ENCODE assay signal across 1 cellular context in genomic region chr7:73557397-73558257, GRCh38.
TF ChIP-seq lines count a peak whose summit lies in the region.

Gene BCL7B, minus strand, starts transcription at chr7:73557690. Its CDS starts 112 bp downstream, at chr7:73557578.

TF ChIP-seq in HepG2, 621 proteins besides CTCF, POLR2A, EP300 and RAD21 (continued from another document and continues in another):
- TF ChIP-seq ZNF281 (CRISPR knock-in tag; IDR thresholded peaks at IDR 0.05; ENCODE audit: borderline replicate concordance) (no peak), ZNF766 (CRISPR knock-in tag; IDR thresholded peaks at IDR 0.05; ENCODE audit: borderline replicate concordance) (peak; percentile 97; the same call in 1 of the 2 replicates), PHF8 (CRISPR knock-in tag; IDR thresholded peaks at IDR 0.05) (peak; percentile 71), ZNF616 (CRISPR knock-in tag; IDR thresholded peaks at IDR 0.05; ENCODE audit: low read depth) (peak; percentile 72; the same call in 1 of the 2 replicates), TBP (CRISPR knock-in tag; IDR thresholded peaks at IDR 0.05) (no peak), ZNF333 (CRISPR knock-in tag; IDR thresholded peaks at IDR 0.05; ENCODE audit: borderline replicate concordance) (peak; percentile 99), JUND (CRISPR knock-in tag; IDR thresholded peaks at IDR 0.05) (peak; percentile 62), ZNF737 (CRISPR knock-in tag; IDR thresholded peaks at IDR 0.05; ENCODE audit: borderline replicate concordance) (no peak), SNAI1 (CRISPR knock-in tag; IDR thresholded peaks at IDR 0.05; ENCODE audit: borderline replicate concordance) (peak; percentile 88), NAIF1 (CRISPR knock-in tag; IDR thresholded peaks at IDR 0.05; ENCODE audit: borderline replicate concordance) (peak; percentile 77), ELK4 (CRISPR knock-in tag; IDR thresholded peaks at IDR 0.05; ENCODE audit: borderline replicate concordance) (no peak; the same call in 1 of the 2 replicates), ZNF136 (CRISPR knock-in tag; IDR thresholded peaks at IDR 0.05; ENCODE audit: low read depth) (0 out of 2 replicates have a peak, but pooled peaks have one; percentile 88), NR1H2 (CRISPR knock-in tag; IDR thresholded peaks at IDR 0.05; ENCODE audit: borderline replicate concordance, low read depth) (0 out of 2 replicates have a peak, but pooled peaks have one; percentile 71), CC2D1A (CRISPR knock-in tag; IDR thresholded peaks at IDR 0.05) (0 out of 2 replicates have a peak, but pooled peaks have one; percentile 84), ZFP1 (CRISPR knock-in tag; IDR thresholded peaks at IDR 0.05) (no peak), ZSCAN21 (CRISPR knock-in tag; IDR thresholded peaks at IDR 0.05; ENCODE audit: borderline replicate concordance) (peak; percentile 92), ZC3H4 (CRISPR knock-in tag; IDR thresholded peaks at IDR 0.05; ENCODE audit: borderline replicate concordance) (peak; percentile 86), ZBTB26 (CRISPR knock-in tag; IDR thresholded peaks at IDR 0.05; ENCODE audit: borderline replicate concordance) (peak; percentile 38; the same call in 1 of the 2 replicates), RFX5 (IDR thresholded peaks at IDR 0.05; ENCODE audit: low read depth, low read length) (no peak), DPF2 (CRISPR knock-in tag; IDR thresholded peaks at IDR 0.05; ENCODE audit: borderline replicate concordance, low read depth) (no peak), HMGA1 (CRISPR knock-in tag; conservative IDR thresholded peaks at IDR 0.05) (no peak), SRY (CRISPR knock-in tag; IDR thresholded peaks at IDR 0.05) (peak; percentile 98), FOSL2 (CRISPR knock-in tag; IDR thresholded peaks at IDR 0.05) (peak; percentile 39; the same call in 1 of the 2 replicates), SKI (IDR thresholded peaks at IDR 0.05; ENCODE audit: partially characterized antibody) (no peak), TOE1 (CRISPR knock-in tag; IDR thresholded peaks at IDR 0.05) (peak; percentile 91; the same call in 1 of the 2 replicates), MAFK (conservative IDR thresholded peaks at IDR 0.05 in 1 of 2, IDR thresholded peaks at IDR 0.05 in 1 of 2; ENCODE audit: low read length in 2 of 2) (no peak), ZSCAN31 (CRISPR knock-in tag; IDR thresholded peaks at IDR 0.05; ENCODE audit: low read depth) (peak; percentile 97), ZEB1 (IDR thresholded peaks at IDR 0.05; ENCODE audit: insufficient replicate concordance, low read depth) (peak; percentile 92), ETV6 (CRISPR knock-in tag; conservative IDR thresholded peaks at IDR 0.05) (no peak; the same call in 1 of the 2 replicates), STAT5B (CRISPR knock-in tag; IDR thresholded peaks at IDR 0.05) (peak; percentile 30; the same call in 1 of the 2 replicates), GATA4 (IDR thresholded peaks at IDR 0.05; ENCODE audit: borderline replicate concordance, low read depth) (no peak), ZNF577 (CRISPR knock-in tag; IDR thresholded peaks at IDR 0.05; ENCODE audit: borderline replicate concordance, low read depth) (peak; percentile 84; the same call in 1 of the 2 replicates), ZNF572 (CRISPR knock-in tag; IDR thresholded peaks at IDR 0.05) (0 out of 2 replicates have a peak, but pooled peaks have one; percentile 33), ZNF232 (CRISPR knock-in tag; IDR thresholded peaks at IDR 0.05; ENCODE audit: borderline replicate concordance) (peak; percentile 91; the same call in 1 of the 2 replicates), SNRNP70 (IDR thresholded peaks at IDR 0.05; ENCODE audit: low read depth, low read length) (no peak), ETS1 (CRISPR knock-in tag; IDR thresholded peaks at IDR 0.05) (peak; percentile 84; the same call in 1 of the 2 replicates), HBP1 (CRISPR knock-in tag; IDR thresholded peaks at IDR 0.05; ENCODE audit: low read depth) (peak; percentile 28; the same call in 1 of the 2 replicates), ZNF841 (CRISPR knock-in tag; IDR thresholded peaks at IDR 0.05; ENCODE audit: borderline replicate concordance) (peak; percentile 93; the same call in 1 of the 2 replicates), ZKSCAN1 (IDR thresholded peaks at IDR 0.05; ENCODE audit: low read length) (no peak), STAG1 (CRISPR knock-in tag; IDR thresholded peaks at IDR 0.05) (no peak), KDM6A (CRISPR knock-in tag; IDR thresholded peaks at IDR 0.05; ENCODE audit: low read depth) (no peak), ZNF674 (CRISPR knock-in tag; IDR thresholded peaks at IDR 0.05; ENCODE audit: low read depth) (peak; percentile 88)
- TF ChIP-seq, protein P1, sequence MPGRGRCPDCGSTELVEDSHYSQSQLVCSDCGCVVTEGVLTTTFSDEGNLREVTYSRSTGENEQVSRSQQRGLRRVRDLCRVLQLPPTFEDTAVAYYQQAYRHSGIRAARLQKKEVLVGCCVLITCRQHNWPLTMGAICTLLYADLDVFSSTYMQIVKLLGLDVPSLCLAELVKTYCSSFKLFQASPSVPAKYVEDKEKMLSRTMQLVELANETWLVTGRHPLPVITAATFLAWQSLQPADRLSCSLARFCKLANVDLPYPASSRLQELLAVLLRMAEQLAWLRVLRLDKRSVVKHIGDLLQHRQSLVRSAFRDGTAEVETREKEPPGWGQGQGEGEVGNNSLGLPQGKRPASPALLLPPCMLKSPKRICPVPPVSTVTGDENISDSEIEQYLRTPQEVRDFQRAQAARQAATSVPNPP (CRISPR knock-in tag; IDR thresholded peaks at IDR 0.05) = no peak
- TF ChIP-seq, protein P2, sequence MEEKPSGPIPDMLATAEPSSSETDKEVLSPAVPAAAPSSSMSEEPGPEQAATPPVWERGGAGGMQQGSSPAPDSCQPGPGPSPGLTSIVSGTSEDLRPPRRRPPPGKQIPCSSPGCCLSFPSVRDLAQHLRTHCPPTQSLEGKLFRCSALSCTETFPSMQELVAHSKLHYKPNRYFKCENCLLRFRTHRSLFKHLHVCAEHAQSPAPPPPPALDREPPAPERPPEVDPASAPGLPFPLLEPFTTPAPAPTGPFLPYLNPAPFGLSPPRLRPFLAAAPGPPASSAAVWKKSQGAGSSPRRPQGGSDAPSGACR (CRISPR knock-in tag; IDR thresholded peaks at IDR 0.05) = no peak
- TF ChIP-seq, protein P3, sequence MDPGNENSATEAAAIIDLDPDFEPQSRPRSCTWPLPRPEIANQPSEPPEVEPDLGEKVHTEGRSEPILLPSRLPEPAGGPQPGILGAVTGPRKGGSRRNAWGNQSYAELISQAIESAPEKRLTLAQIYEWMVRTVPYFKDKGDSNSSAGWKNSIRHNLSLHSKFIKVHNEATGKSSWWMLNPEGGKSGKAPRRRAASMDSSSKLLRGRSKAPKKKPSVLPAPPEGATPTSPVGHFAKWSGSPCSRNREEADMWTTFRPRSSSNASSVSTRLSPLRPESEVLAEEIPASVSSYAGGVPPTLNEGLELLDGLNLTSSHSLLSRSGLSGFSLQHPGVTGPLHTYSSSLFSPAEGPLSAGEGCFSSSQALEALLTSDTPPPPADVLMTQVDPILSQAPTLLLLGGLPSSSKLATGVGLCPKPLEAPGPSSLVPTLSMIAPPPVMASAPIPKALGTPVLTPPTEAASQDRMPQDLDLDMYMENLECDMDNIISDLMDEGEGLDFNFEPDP (CRISPR knock-in tag; conservative IDR thresholded peaks at IDR 0.05) = peak; percentile 100
- TF ChIP-seq, protein P4, sequence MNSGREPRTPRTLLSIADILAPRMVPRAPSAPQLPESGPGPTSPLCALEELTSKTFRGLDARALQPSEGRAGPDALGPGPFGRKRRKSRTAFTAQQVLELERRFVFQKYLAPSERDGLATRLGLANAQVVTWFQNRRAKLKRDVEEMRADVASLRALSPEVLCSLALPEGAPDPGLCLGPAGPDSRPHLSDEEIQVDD (CRISPR knock-in tag; IDR thresholded peaks at IDR 0.05; ENCODE audit: borderline replicate concordance) = peak; percentile 93; the same call in 1 of the 2 replicates
- TF ChIP-seq, protein P5, sequence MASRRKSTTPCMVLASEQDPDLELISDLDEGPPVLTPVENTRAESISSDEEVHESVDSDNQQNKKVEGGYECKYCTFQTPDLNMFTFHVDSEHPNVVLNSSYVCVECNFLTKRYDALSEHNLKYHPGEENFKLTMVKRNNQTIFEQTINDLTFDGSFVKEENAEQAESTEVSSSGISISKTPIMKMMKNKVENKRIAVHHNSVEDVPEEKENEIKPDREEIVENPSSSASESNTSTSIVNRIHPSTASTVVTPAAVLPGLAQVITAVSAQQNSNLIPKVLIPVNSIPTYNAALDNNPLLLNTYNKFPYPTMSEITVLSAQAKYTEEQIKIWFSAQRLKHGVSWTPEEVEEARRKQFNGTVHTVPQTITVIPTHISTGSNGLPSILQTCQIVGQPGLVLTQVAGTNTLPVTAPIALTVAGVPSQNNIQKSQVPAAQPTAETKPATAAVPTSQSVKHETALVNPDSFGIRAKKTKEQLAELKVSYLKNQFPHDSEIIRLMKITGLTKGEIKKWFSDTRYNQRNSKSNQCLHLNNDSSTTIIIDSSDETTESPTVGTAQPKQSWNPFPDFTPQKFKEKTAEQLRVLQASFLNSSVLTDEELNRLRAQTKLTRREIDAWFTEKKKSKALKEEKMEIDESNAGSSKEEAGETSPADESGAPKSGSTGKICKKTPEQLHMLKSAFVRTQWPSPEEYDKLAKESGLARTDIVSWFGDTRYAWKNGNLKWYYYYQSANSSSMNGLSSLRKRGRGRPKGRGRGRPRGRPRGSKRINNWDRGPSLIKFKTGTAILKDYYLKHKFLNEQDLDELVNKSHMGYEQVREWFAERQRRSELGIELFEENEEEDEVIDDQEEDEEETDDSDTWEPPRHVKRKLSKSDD (CRISPR knock-in tag; IDR thresholded peaks at IDR 0.05; ENCODE audit: low read depth) = peak; percentile 64; the same call in 1 of the 2 replicates
- TF ChIP-seq, protein P6, sequence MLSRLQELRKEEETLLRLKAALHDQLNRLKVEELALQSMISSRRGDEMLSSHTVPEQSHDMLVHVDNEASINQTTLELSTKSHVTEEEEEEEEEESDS (CRISPR knock-in tag; IDR thresholded peaks at IDR 0.05; ENCODE audit: borderline replicate concordance) = no peak
- TF ChIP-seq, protein P7, sequence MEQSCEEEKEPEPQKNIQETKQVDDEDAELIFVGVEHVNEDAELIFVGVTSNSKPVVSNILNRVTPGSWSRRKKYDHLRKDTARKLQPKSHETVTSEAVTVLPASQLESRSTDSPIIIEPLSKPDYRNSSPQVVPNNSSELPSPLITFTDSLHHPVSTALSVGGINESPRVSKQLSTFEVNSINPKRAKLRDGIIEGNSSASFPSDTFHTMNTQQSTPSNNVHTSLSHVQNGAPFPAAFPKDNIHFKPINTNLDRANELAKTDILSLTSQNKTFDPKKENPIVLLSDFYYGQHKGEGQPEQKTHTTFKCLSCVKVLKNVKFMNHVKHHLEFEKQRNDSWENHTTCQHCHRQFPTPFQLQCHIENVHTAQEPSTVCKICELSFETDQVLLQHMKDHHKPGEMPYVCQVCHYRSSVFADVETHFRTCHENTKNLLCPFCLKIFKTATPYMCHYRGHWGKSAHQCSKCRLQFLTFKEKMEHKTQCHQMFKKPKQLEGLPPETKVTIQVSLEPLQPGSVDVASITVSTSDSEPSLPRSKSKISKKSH (CRISPR knock-in tag; IDR thresholded peaks at IDR 0.05; ENCODE audit: borderline replicate concordance) = peak; percentile 98
